ENCODE assay signal across 3 cellular contexts in genomic region chr1:43554444-43554992, GRCh38.
TF ChIP-seq lines count a peak whose summit lies in the region.

No MANE protein-coding gene starts in this region.

TF ChIP-seq in A549, 52 proteins besides CTCF, POLR2A, EP300 and RAD21 (continued from another document):
- no peak for TF ChIP-seq EHF (CRISPR knock-in tag; IDR thresholded peaks at IDR 0.05)

TF ChIP-seq in K562, 482 proteins besides CTCF, POLR2A, EP300 and RAD21 (continued from another document):
- TF ChIP-seq ZNF436 (CRISPR knock-in tag; IDR thresholded peaks at IDR 0.05) (no peak), BCOR (IDR thresholded peaks at IDR 0.05) (peak; percentile 29; the same call in 1 of the 2 replicates), PRDM10 (IDR thresholded peaks at IDR 0.05; ENCODE audit: partially characterized antibody) (peak; percentile 90), PTTG1 (tag; IDR thresholded peaks at IDR 0.05; ENCODE audit: low read depth) (no peak), RCOR1 (IDR thresholded peaks at IDR 0.05; ENCODE audit: borderline replicate concordance in 1 of 2, low read depth in 2 of 2, low read length in 2 of 2) (peak in 1 of 2 experiments; percentile 48; a peak in 1 of 4 replicates), SAP30 (IDR thresholded peaks at IDR 0.05; ENCODE audit: borderline replicate concordance, insufficient read depth, low read depth, low read length, poor library complexity, severe bottlenecking) (no peak), CGGBP1 (CRISPR knock-in tag; IDR thresholded peaks at IDR 0.05) (0 out of 2 replicates have a peak, but pooled peaks have one; percentile 6), ZBTB1 (CRISPR knock-in tag; IDR thresholded peaks at IDR 0.05; ENCODE audit: borderline replicate concordance, low read depth) (no peak), FOXK2 (conservative IDR thresholded peaks at IDR 0.05 in 1 of 2, IDR thresholded peaks at IDR 0.05 in 1 of 2; ENCODE audit: low read depth in 2 of 2) (peak in 1 of 2 experiments; percentile 23; a peak in 1 of 4 replicates), ZNF133 (CRISPR knock-in tag; IDR thresholded peaks at IDR 0.05) (no peak), ARNT (IDR thresholded peaks at IDR 0.05) (peak in 1 of 2 experiments; percentile 97; a peak in 2 of 4 replicates), KLF16 (IDR thresholded peaks at IDR 0.05) (peak; percentile 37; the same call in 1 of the 2 replicates), DPF2 (IDR thresholded peaks at IDR 0.05) (peak; percentile 52), ZBTB34 (CRISPR knock-in tag; IDR thresholded peaks at IDR 0.05) (no peak), HNRNPH1 (optimal IDR thresholded peaks at IDR 0.05; ENCODE audit: low read depth, low read length) (no peak), GATAD2B (IDR thresholded peaks at IDR 0.05; ENCODE audit: borderline replicate concordance) (no peak), HLTF (IDR thresholded peaks at IDR 0.05) (no peak), POLR2G (IDR thresholded peaks at IDR 0.05; ENCODE audit: low read depth, low read length) (no peak), MED1 (CRISPR knock-in tag; IDR thresholded peaks at IDR 0.05; ENCODE audit: borderline replicate concordance) (no peak), SMARCA4 (IDR thresholded peaks at IDR 0.05) (peak; percentile 22; the same call in 1 of the 2 replicates), ETV1 (tag; conservative IDR thresholded peaks at IDR 0.05; ENCODE audit: low read depth) (peak; percentile 53; the same call in 1 of the 2 replicates), ADNP (tag; IDR thresholded peaks at IDR 0.05) (no peak), RB1 (IDR thresholded peaks at IDR 0.05; ENCODE audit: low read depth) (peak; percentile 30; the same call in 1 of the 2 replicates), ZNF785 (CRISPR knock-in tag; IDR thresholded peaks at IDR 0.05) (no peak), BHLHE40 (IDR thresholded peaks at IDR 0.05; ENCODE audit: low read length) (peak; percentile 4; the same call in 1 of the 2 replicates), JUND (IDR thresholded peaks at IDR 0.05; ENCODE audit: borderline replicate concordance, low read depth, low read length) (0 out of 2 replicates have a peak, but pooled peaks have one; percentile 5), JUND (tag; IDR thresholded peaks at IDR 0.05; ENCODE audit: borderline replicate concordance, low read depth, low read length) (no peak), ZNF778 (CRISPR knock-in tag; IDR thresholded peaks at IDR 0.05) (no peak)

TF ChIP-seq in GM12891, 5 proteins besides CTCF, POLR2A, EP300 and RAD21 (continued from another document):
- no peak for TF ChIP-seq TAF1 (IDR thresholded peaks at IDR 0.05; ENCODE audit: low read depth, low read length)
